Comparison of ENCODE assay signal across 25 cellular contexts in the genomic region with DNA sequence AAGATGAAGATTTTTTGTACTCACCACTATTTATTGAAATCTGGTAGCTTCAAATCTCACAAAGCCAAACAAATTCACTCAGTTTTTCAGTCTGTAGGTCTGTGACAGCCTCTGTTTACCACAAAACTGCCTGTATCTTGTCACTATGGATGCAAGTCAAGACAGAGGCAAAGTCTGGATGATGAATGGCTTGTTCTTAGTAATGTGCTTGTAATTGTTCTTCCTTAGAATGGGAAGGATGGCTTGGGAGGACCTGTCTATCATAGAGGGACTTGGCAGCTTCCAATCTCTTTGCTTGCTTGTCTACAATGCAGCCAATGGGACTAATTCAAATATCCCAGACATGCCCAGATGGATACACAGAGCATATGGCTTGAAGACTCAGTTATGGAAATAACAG.
A peak's percentile ranks its signal among the peaks of the same experiment; 100 is the strongest.
DNase-seq lines count a peak whose midpoint lies in the region; ATAC-seq and TF ChIP-seq lines count a peak whose summit lies in the region.
"Had no signal": no experiment of that assay in that cellular context is flagged by ENCODE, and none has a peak within 500 bp of the region (broad histone marks: within the 10 kb centered on the region; RNA-seq: fewer than 3 reads in every experiment).

No MANE protein-coding gene starts in this region.

- H3K27me3 Mint-ChIP-seq in Calu3 (ENCODE audit: unreplicated experiment), result no peaks in the 10 kb centered on the region
- no peaks in the 10 kb centered on the region for H3K27me3 Mint-ChIP-seq in osteocyte (ENCODE audit: unreplicated experiment)
- H3K27me3 Mint-ChIP-seq: activated B cell treated with CpG ODN at 0.5 μM for 24 hours had no signal

- H3K27ac ChIP-seq in PC-3 (ENCODE audit: low read length) (peak overlapping the region; percentile 94), epithelial cell of prostate (peak overlapping the region; percentile 75), stomach (no peak overlapping the region)
- H3K27ac ChIP-seq: dorsolateral prefrontal cortex, left ventricle myocardium inferior, prostate gland, thyroid gland had no signal

- H3K27ac Mint-ChIP-seq in Calu3 (ENCODE audit: unreplicated experiment), result peak overlapping the region; percentile 94
- peak overlapping the region; percentile 16 for H3K27ac Mint-ChIP-seq in osteocyte (ENCODE audit: unreplicated experiment)
- H3K27ac Mint-ChIP-seq: activated B cell treated with CpG ODN at 0.5 μM for 24 hours; activated CD4-positive, alpha-beta memory T cell treated with anti-CD3 and anti-CD28 coated beads for 36 hours; CD8-positive, alpha-beta T cell; nephron progenitor cell had no signal

- H3K27me3 ChIP-seq in PC-3 (ENCODE audit: low read length), result no peaks in the 10 kb centered on the region
- no peaks in the 10 kb centered on the region for H3K27me3 ChIP-seq in stomach
- H3K27me3 ChIP-seq: Peyer's patch, thyroid gland had no signal

- H3K4me3 Mint-ChIP-seq in Calu3 (ENCODE audit: low read depth, unreplicated experiment), result peak overlapping the region; percentile 63
- H3K4me3 Mint-ChIP-seq in osteocyte (ENCODE audit: unreplicated experiment), result no peak overlapping the region
- H3K4me3 Mint-ChIP-seq: activated B cell treated with CpG ODN at 0.5 μM for 24 hours; activated CD4-positive, alpha-beta memory T cell treated with anti-CD3 and anti-CD28 coated beads for 36 hours; CD8-positive, alpha-beta T cell; nephron progenitor cell had no signal

- H3K9ac ChIP-seq in PC-3 (ENCODE audit: low read length), result peak overlapping the region; percentile 59

- H3K36me3 Mint-ChIP-seq in Calu3 (ENCODE audit: insufficient read depth, unreplicated experiment) (peaks cover 39% of the 10 kb centered on the region), osteocyte (ENCODE audit: unreplicated experiment) (no peaks in the 10 kb centered on the region)
- H3K36me3 Mint-ChIP-seq: activated CD4-positive, alpha-beta memory T cell treated with anti-CD3 and anti-CD28 coated beads for 36 hours; CD8-positive, alpha-beta T cell had no signal

- H3K4me3 ChIP-seq in PC-3 (ENCODE audit: low read length), result no peak overlapping the region
- H3K4me3 ChIP-seq in stomach, result no peak overlapping the region
- H3K4me3 ChIP-seq: dorsolateral prefrontal cortex, left ventricle myocardium inferior, Peyer's patch, prostate gland, thyroid gland had no signal

- H3F3A ChIP-seq in PC-3 (ENCODE audit: low read length, unreplicated experiment), result no peaks in the 10 kb centered on the region

- peak overlapping the region; percentile 58 for H3K4me2 ChIP-seq in PC-3 (ENCODE audit: low read length)

- peaks cover 85% of the 10 kb centered on the region for H3K4me1 Mint-ChIP-seq in Calu3 (ENCODE audit: low read depth, unreplicated experiment)
- H3K4me1 Mint-ChIP-seq in osteocyte (ENCODE audit: unreplicated experiment), result peaks cover 66% of the 10 kb centered on the region
- H3K4me1 Mint-ChIP-seq: activated B cell treated with CpG ODN at 0.5 μM for 24 hours had no signal

- CTCF ChIA-PET in Calu3 (lab: Charles Lee), result interaction anchor here (1.5 to 1.6 kb wide), 2 partner anchors 12 to 354 kb away, joined by 5 to 8 read pairs; no protein-coding TSS in a partner anchor
- CTCF ChIA-PET in PC-3 (lab: Charles Lee), result no interaction called here

- no peaks in the 10 kb centered on the region for H3K36me3 ChIP-seq in PC-3 (ENCODE audit: low read depth, low read length)
- H3K36me3 ChIP-seq in stomach, result no peaks in the 10 kb centered on the region
- H3K36me3 ChIP-seq: left ventricle myocardium inferior, Peyer's patch, prostate gland, thyroid gland had no signal

- no peaks in the 10 kb centered on the region for H4K20me1 ChIP-seq in PC-3 (ENCODE audit: low read length)

- POLR2A ChIA-PET in PC-3 (lab: Charles Lee; ENCODE audit: unreplicated experiment), result no interaction called here

- intact Hi-C loops in Calu3 (cut with micrococcal nuclease; ENCODE audit: unreplicated experiment), result loop anchor here (10.0 kb wide), 1 partner anchor 181 kb away; no protein-coding TSS in a partner anchor
- intact Hi-C loops in PC-3 (cut with micrococcal nuclease), result loop anchor here (5.0 kb wide), 1 partner anchor 141 kb away; the partner anchor contains the start of gene SCML1
- intact Hi-C loops in stomach (cut with DNase I; ENCODE audit: low total_unique reads), result no loop called here

- H3K9me3 Mint-ChIP-seq in Calu3 (ENCODE audit: low read depth, unreplicated experiment) (no peaks in the 10 kb centered on the region), osteocyte (ENCODE audit: unreplicated experiment) (no peaks in the 10 kb centered on the region)
- H3K9me3 Mint-ChIP-seq: activated B cell treated with CpG ODN at 0.5 μM for 24 hours; activated CD4-positive, alpha-beta memory T cell treated with anti-CD3 and anti-CD28 coated beads for 36 hours; CD8-positive, alpha-beta T cell; nephron progenitor cell had no signal

- no peaks in the 10 kb centered on the region for H3K9me2 ChIP-seq in PC-3 (replicated peaks; ENCODE audit: low read length)

- H3K79me2 ChIP-seq in PC-3 (ENCODE audit: low read length), result no peaks in the 10 kb centered on the region

- no peak for TF ChIP-seq EP300 in stomach (IDR thresholded peaks at IDR 0.05)

- peaks cover 39% of the 10 kb centered on the region for H3K4me1 ChIP-seq in PC-3 (ENCODE audit: insufficient read depth, low read length)
- peaks cover 0 to 43% (median 25%) of the 10 kb centered on the region in 4 donors for H3K4me1 ChIP-seq in stomach
- H3K4me1 ChIP-seq: prostate gland had no signal

- H3K9me3 ChIP-seq in PC-3 (ENCODE audit: low read length) (no peaks in the 10 kb centered on the region), stomach (no peaks in the 10 kb centered on the region)
- H3K9me3 ChIP-seq: left ventricle myocardium inferior, Peyer's patch, prostate gland, thyroid gland had no signal

- no peak for TF ChIP-seq CTCF in Calu3 (IDR thresholded peaks at IDR 0.05; ENCODE audit: unreplicated experiment)
- TF ChIP-seq CTCF in PC-3 (conservative IDR thresholded peaks at IDR 0.05; ENCODE audit: low read depth, low read length), result no peak
- no peak for TF ChIP-seq CTCF in osteocyte (IDR thresholded peaks at IDR 0.05)
- no peak for TF ChIP-seq CTCF in stomach (IDR thresholded peaks at IDR 0.05)

- DNase-seq in Calu3 (no peak), PC-3 (peak; percentile 39), epithelial cell of prostate (ENCODE audit: low read depth, low spot score) (no peak), osteocyte (ENCODE audit: extremely low spot score, unreplicated experiment) (no peak), stomach (no peak)
- DNase-seq: activated B cell treated with CpG ODN at 0.5 μM for 24 hours; activated CD4-positive, alpha-beta memory T cell treated with anti-CD3 and anti-CD28 coated beads for 36 hours; activated gamma-delta T cell treated with Interleukin-2 at 50 U/mL for 16 hours; activated T-cell treated with anti-CD3 and anti-CD28 coated beads for 4 hours; CD8-positive, alpha-beta T cell; DMS79; dorsolateral prefrontal cortex; H7; left ventricle myocardium inferior; NCI-H146; nephron progenitor cell; Peyer's patch; stimulated activated CD4-positive, alpha-beta T cell treated with anti-CD3 and anti-CD28 coated beads, Interleukin-2, amount 100 ng/mL, for 24 hours; stimulated activated naive CD4-positive, alpha-beta T cell; thyroid gland had no signal

- H2AFZ ChIP-seq in PC-3 (ENCODE audit: low read length), result no peak overlapping the region

- ATAC-seq in PC-3 (peak; percentile 37), HG03457 (IDR thresholded peaks at IDR 0.05; ENCODE audit: unreplicated experiment) (no peak), GM21576 (IDR thresholded peaks at IDR 0.05; ENCODE audit: unreplicated experiment) (no peak), GM18909 (IDR thresholded peaks at IDR 0.05; ENCODE audit: poor library complexity, unreplicated experiment) (no peak)
- ATAC-seq: CD8-positive, alpha-beta T cell; esophagus mucosa had no signal

- BruUV-seq in Calu3 (replicated peaks; lab: Mats Ljungman, UMichigan) (no TSS peak), PC-3 (replicated peaks; lab: Mats Ljungman, UMichigan) (no TSS peak)

- TF ChIP-seq POLR2A in stomach (IDR thresholded peaks at IDR 0.05), result no peak

Comparison
In these comparisons a context has a peak if more than half of its experiments do, and no peak if none do; other contexts are left out.
1. H3K27ac ChIP-seq: peak in PC-3 (single experiment) and epithelial cell of prostate (single experiment); none in stomach (0 of 5).